In genomic region chr1:92030701-92031107, GRCh38 we compare ENCODE assay signal across 8 cellular contexts. TPM values are rescaled to one million over a fixed set of nuclear protein-coding genes. Genes with fewer than 3 reads are reported as not detected.
DNase-seq lines count a peak whose midpoint lies in the region; ATAC-seq and TF ChIP-seq lines count a peak whose summit lies in the region.

No MANE protein-coding gene starts in this region.

- peak; percentile 60 for ATAC-seq in stimulated activated naive CD8-positive, alpha-beta T cell treated with anti-CD3 and anti-CD28 coated beads, Interleukin-15, Interleukin-2, amounts not matched to agents 100 U/mL and 50 U/mL, for 24 hours
- no peak for ATAC-seq in GM21447 (IDR thresholded peaks at IDR 0.05; ENCODE audit: unreplicated experiment)

- CTCF ChIA-PET in activated naive CD4-positive, alpha-beta T cell treated with anti-CD3 and anti-CD28 coated beads for 36 hours (lab: Charles Lee): interaction anchor here (0.7 to 1.0 kb wide), 4 partner anchors 33 to 275 kb away, joined by 3 to 4 read pairs (median 3); no protein-coding TSS in a partner anchor

- intact Hi-C loops in activated naive CD4-positive, alpha-beta T cell treated with anti-CD3 and anti-CD28 coated beads for 36 hours (cut with micrococcal nuclease): loop anchor here (1.0 kb wide), 1 partner anchor 50 kb away; the partner anchor contains the start of gene BTBD8

- H3K27me3 Mint-ChIP-seq in activated naive CD4-positive, alpha-beta T cell treated with anti-CD3 and anti-CD28 coated beads for 36 hours (ENCODE audit: low read depth): peaks cover 24% of the 10 kb centered on the region
- H3K27me3 Mint-ChIP-seq in T-helper 1 cell treated with Interleukin-12 subunit alpha and Interleukin-12 subunit beta and Interleukin-4 antibody, amounts not matched to agents 30 μg/mL and 1 μg/mL, for 36 hours (ENCODE audit: low read depth): peaks cover 25% of the 10 kb centered on the region

- H3K9me3 Mint-ChIP-seq in activated naive CD4-positive, alpha-beta T cell treated with anti-CD3 and anti-CD28 coated beads for 36 hours: no peaks in the 10 kb centered on the region
- no peaks in the 10 kb centered on the region for H3K9me3 Mint-ChIP-seq in T-helper 1 cell treated with Interleukin-12 subunit alpha and Interleukin-12 subunit beta and Interleukin-4 antibody, amounts not matched to agents 30 μg/mL and 1 μg/mL, for 36 hours

- TF ChIP-seq CTCF in fibroblast of villous mesenchyme (IDR thresholded peaks at IDR 0.05; ENCODE audit: insufficient read depth, low read depth, low read length): no peak

- peak overlapping the region; percentile 66 for H3K4me3 Mint-ChIP-seq in activated naive CD4-positive, alpha-beta T cell treated with anti-CD3 and anti-CD28 coated beads for 36 hours
- H3K4me3 Mint-ChIP-seq in T-helper 1 cell treated with Interleukin-12 subunit alpha and Interleukin-12 subunit beta and Interleukin-4 antibody, amounts not matched to agents 30 μg/mL and 1 μg/mL, for 36 hours: peak overlapping the region; percentile 61

- DNase-seq in activated naive CD4-positive, alpha-beta T cell treated with anti-CD3 and anti-CD28 coated beads for 36 hours: peak; percentile 47
- DNase-seq in activated naive CD4-positive, alpha-beta T cell treated with anti-CD3 and anti-CD28 coated beads, Interleukin-2, amount 50 U/mL, for 16 hours: no peak
- DNase-seq in fibroblast of villous mesenchyme (ENCODE audit: low read depth) (peak; percentile 25), substantia nigra (lab: John Stamatoyannopoulos, UW) (no peak), COR-L47 (lab: John Stamatoyannopoulos, UW) (no peak)
- peak; percentile 8 for DNase-seq in stimulated activated naive CD8-positive, alpha-beta T cell treated with anti-CD3 and anti-CD28 coated beads, Interleukin-15, Interleukin-2, amounts not matched to agents 100 U/mL and 50 U/mL, for 24 hours

- no peaks in the 10 kb centered on the region for H3K36me3 Mint-ChIP-seq in activated naive CD4-positive, alpha-beta T cell treated with anti-CD3 and anti-CD28 coated beads for 36 hours (ENCODE audit: low read depth)
- H3K36me3 Mint-ChIP-seq in T-helper 1 cell treated with Interleukin-12 subunit alpha and Interleukin-12 subunit beta and Interleukin-4 antibody, amounts not matched to agents 30 μg/mL and 1 μg/mL, for 36 hours (ENCODE audit: low read depth): peaks cover 1% of the 10 kb centered on the region

- peaks cover 21% of the 10 kb centered on the region for H3K4me1 Mint-ChIP-seq in activated naive CD4-positive, alpha-beta T cell treated with anti-CD3 and anti-CD28 coated beads for 36 hours (ENCODE audit: low read depth)
- H3K4me1 Mint-ChIP-seq in T-helper 1 cell treated with Interleukin-12 subunit alpha and Interleukin-12 subunit beta and Interleukin-4 antibody, amounts not matched to agents 30 μg/mL and 1 μg/mL, for 36 hours (ENCODE audit: low read depth): peaks cover 12% of the 10 kb centered on the region

- H3K27ac Mint-ChIP-seq in activated naive CD4-positive, alpha-beta T cell treated with anti-CD3 and anti-CD28 coated beads for 36 hours: no peak overlapping the region
- no peak overlapping the region for H3K27ac Mint-ChIP-seq in T-helper 1 cell treated with Interleukin-12 subunit alpha and Interleukin-12 subunit beta and Interleukin-4 antibody, amounts not matched to agents 30 μg/mL and 1 μg/mL, for 36 hours

- no peak overlapping the region for H3K4me3 ChIP-seq in fibroblast of villous mesenchyme (ENCODE audit: low read depth, low read length)

- no peak overlapping the region for H3K27ac ChIP-seq in substantia nigra (ENCODE audit: low read depth, low read length, poor library complexity, severe bottlenecking)

RNA-seq across cellular contexts. Expression of gene EPHX4, which starts 0.9 kb away (rescaled TPM):
- total RNA-seq in activated naive CD4-positive, alpha-beta T cell treated with anti-CD3 and anti-CD28 coated beads for 36 hours: under 1 TPM; 0.14 to 0.32 TPM
- 0.43 and 1.9 TPM in 2 replicates for total RNA-seq in fibroblast of villous mesenchyme

RNA-seq across cellular contexts. Expression of gene SETSIP, which starts 44.5 kb away (rescaled TPM):
- total RNA-seq in activated naive CD4-positive, alpha-beta T cell treated with anti-CD3 and anti-CD28 coated beads for 36 hours: under 1 TPM in 1 of 2 experiments, not detected in 1; 0.32 TPM
- 0.32 and 0.43 TPM in 2 replicates for total RNA-seq in fibroblast of villous mesenchyme

RNA-seq across cellular contexts. Expression of gene BTBD8, which starts 49.4 kb away (rescaled TPM):
- 1 to 10 TPM; 2.0 to 2.7 TPM for total RNA-seq in activated naive CD4-positive, alpha-beta T cell treated with anti-CD3 and anti-CD28 coated beads for 36 hours
- total RNA-seq in fibroblast of villous mesenchyme: 2.3 and 4.3 TPM in 2 replicates

Comparison
In these comparisons a context has a peak if more than half of its experiments do, and no peak if none do; other contexts are left out.
1. DNase-seq: peak in activated naive CD4-positive, alpha-beta T cell treated with anti-CD3 and anti-CD28 coated beads for 36 hours (single experiment), fibroblast of villous mesenchyme (single experiment) and stimulated activated naive CD8-positive, alpha-beta T cell treated with anti-CD3 and anti-CD28 coated beads, Interleukin-15, Interleukin-2, amounts not matched to agents 100 U/mL and 50 U/mL, for 24 hours (single experiment); none in activated naive CD4-positive, alpha-beta T cell treated with anti-CD3 and anti-CD28 coated beads, Interleukin-2, amount 50 U/mL, for 16 hours (single experiment), substantia nigra (0 of 49) and COR-L47 (single experiment).